Comparison of ENCODE assay signal across 8 cellular contexts in genomic region chr1:115013792-115014191, GRCh38. TPM values are rescaled to one million over a fixed set of nuclear protein-coding genes. Genes with fewer than 3 reads are reported as not detected.
"Had no signal": no experiment of that assay in that cellular context is flagged by ENCODE, and none has a peak within 500 bp of the region (broad histone marks: within the 10 kb centered on the region; RNA-seq: fewer than 3 reads in every experiment).

No MANE protein-coding gene starts in this region.

- H3K4me3 ChIP-seq: GM12878 had no signal

- ATAC-seq: GM12878 had no signal

- FAIRE-seq: G401.6, GM12878, GM12891, GM18507, GM19239 had no signal

- DNase-seq: GDM1, GF-D8 had no signal

RNA-seq across cellular contexts. Expression of gene TSHB, which starts 15.8 kb away (rescaled TPM):
- total RNA-seq: G401, GM12878 had no signal
- polyA plus RNA-seq: GM12878 had no signal
